16 cellular contexts compared by ENCODE assay signal in genomic region chr10:124624875-124625274, GRCh38.
DNase-seq lines count a peak whose midpoint lies in the region; ATAC-seq and TF ChIP-seq lines count a peak whose summit lies in the region.
"Had no signal": no experiment of that assay in that cellular context is flagged by ENCODE, and none has a peak within 500 bp of the region (broad histone marks: within the 10 kb centered on the region; RNA-seq: fewer than 3 reads in every experiment).

No MANE protein-coding gene starts in this region.

- no peak for TF ChIP-seq EP300 in gastroesophageal sphincter (IDR thresholded peaks at IDR 0.05)

- TF ChIP-seq POLR2A in gastroesophageal sphincter (IDR thresholded peaks at IDR 0.05), result no peak

- peaks cover 97 to 100% (median 100%) of the 10 kb centered on the region in 10 experiments for H3K4me1 ChIP-seq in BLaER1 treated with 17β-estradiol and CSF1 and Interleukin-3, amounts not matched to agents 10 nM and 100 nM
- H3K4me1 ChIP-seq in DND-41 (ENCODE audit: insufficient read depth, low read length) (peaks cover 72% of the 10 kb centered on the region), gastroesophageal sphincter (peaks cover 0 to 71% (median 22%) of the 10 kb centered on the region in 3 donors)

- H2AFZ ChIP-seq in DND-41 (ENCODE audit: low read depth, low read length), result no peak overlapping the region

- H3K27ac ChIP-seq in BLaER1 treated with 17β-estradiol and CSF1 and Interleukin-3, amounts not matched to agents 10 nM and 100 nM, result no peak overlapping the region
- H3K27ac ChIP-seq in DND-41 (ENCODE audit: low read length), result peak overlapping the region; percentile 95
- H3K27ac ChIP-seq in gastroesophageal sphincter, result no peak overlapping the region
- H3K27ac ChIP-seq: C4-2B had no signal

- ATAC-seq in DND-41 (ENCODE audit: insufficient read depth, low read depth), result no peak
- ATAC-seq in activated B cell treated with CpG ODN at 0.5 μM for 24 hours (ENCODE audit: low read depth), result peak; percentile 18
- no peak for ATAC-seq in naive thymus-derived CD8-positive, alpha-beta T cell
- ATAC-seq in HG03135 (IDR thresholded peaks at IDR 0.05; ENCODE audit: unreplicated experiment), result no peak
- no peak for ATAC-seq in gastroesophageal sphincter
- ATAC-seq: HCT116 had no signal

- H3K9me3 Mint-ChIP-seq in activated B cell treated with CpG ODN at 0.5 μM for 24 hours, result no peaks in the 10 kb centered on the region
- no peaks in the 10 kb centered on the region for H3K9me3 Mint-ChIP-seq in naive thymus-derived CD8-positive, alpha-beta T cell

- intact Hi-C loops in activated B cell treated with CpG ODN at 0.5 μM for 24 hours (cut with micrococcal nuclease), result loop anchor here (1.0 to 5.0 kb wide), 2 partner anchors 38 to 85 kb away; no protein-coding TSS in a partner anchor

- H3K36me3 Mint-ChIP-seq in activated B cell treated with CpG ODN at 0.5 μM for 24 hours (ENCODE audit: low read depth), result peaks cover 27% of the 10 kb centered on the region
- peaks cover 0 to 2% (median 1%) of the 10 kb centered on the region in 3 donors for H3K36me3 Mint-ChIP-seq in naive thymus-derived CD8-positive, alpha-beta T cell

- H3K4me1 Mint-ChIP-seq in activated B cell treated with CpG ODN at 0.5 μM for 24 hours, result peaks cover 99% of the 10 kb centered on the region
- peaks cover 20 to 74% (median 39%) of the 10 kb centered on the region in 4 donors for H3K4me1 Mint-ChIP-seq in naive thymus-derived CD8-positive, alpha-beta T cell

- TF ChIP-seq CTCF in DND-41 (IDR thresholded peaks at IDR 0.05; ENCODE audit: borderline replicate concordance, extremely low read depth, low read length, poor library complexity, severe bottlenecking), result no peak
- TF ChIP-seq CTCF in activated B cell treated with CpG ODN at 0.5 μM for 24 hours (IDR thresholded peaks at IDR 0.05), result no peak
- no peak for TF ChIP-seq CTCF in gastroesophageal sphincter (IDR thresholded peaks at IDR 0.05)

- H3K9me3 ChIP-seq in BLaER1 treated with 17β-estradiol and CSF1 and Interleukin-3, amounts not matched to agents 10 nM and 100 nM (replicated peaks in 1 of 11), result no peaks in the 10 kb centered on the region
- H3K9me3 ChIP-seq in DND-41 (ENCODE audit: insufficient read depth, low read length, severe bottlenecking) (no peaks in the 10 kb centered on the region), gastroesophageal sphincter (no peaks in the 10 kb centered on the region)
- H3K9me3 ChIP-seq: Peyer's patch had no signal

- H3K4me3 ChIP-seq in BLaER1 treated with 17β-estradiol and CSF1 and Interleukin-3, amounts not matched to agents 10 nM and 100 nM, result no peak overlapping the region
- H3K4me3 ChIP-seq in DND-41 (ENCODE audit: low read depth in 1 of 2, low read length in 2 of 2) (no peak overlapping the region), gastroesophageal sphincter (no peak overlapping the region)
- H3K4me3 ChIP-seq: Peyer's patch had no signal

- CTCF ChIA-PET in activated B cell treated with CpG ODN at 0.5 μM for 24 hours (lab: Charles Lee), result interaction anchor here (0.6 to 2.0 kb wide), 4 partner anchors 90 to 121 kb away, joined by 3 to 7 read pairs (median 6); no protein-coding TSS in a partner anchor

- H3K36me3 ChIP-seq in BLaER1 treated with 17β-estradiol and CSF1 and Interleukin-3, amounts not matched to agents 10 nM and 100 nM, result peaks cover 0 to 37% (median 0%) of the 10 kb centered on the region in 11 experiments; a peak in 9 of 22 replicates
- H3K36me3 ChIP-seq in DND-41 (ENCODE audit: insufficient read depth, low read length) (peaks cover 69% of the 10 kb centered on the region), gastroesophageal sphincter (peaks cover 0 to 23% of the 10 kb centered on the region in 2 donors)

- peak overlapping the region; percentile 95 for H3K27ac Mint-ChIP-seq in activated B cell treated with CpG ODN at 0.5 μM for 24 hours
- H3K27ac Mint-ChIP-seq in naive thymus-derived CD8-positive, alpha-beta T cell, result peak overlapping the region in 8 of 10 donors; percentile 30 to 86 (median 68)

- no peaks in the 10 kb centered on the region for H3K27me3 Mint-ChIP-seq in activated B cell treated with CpG ODN at 0.5 μM for 24 hours
- no peaks in the 10 kb centered on the region for H3K27me3 Mint-ChIP-seq in naive thymus-derived CD8-positive, alpha-beta T cell

- POLR2A ChIA-PET in activated B cell treated with CpG ODN at 0.5 μM for 24 hours (lab: Charles Lee), result interaction anchor here (0.6 to 15.9 kb wide), 8 partner anchors 10 to 117 kb away, joined by 3 to 207 read pairs (median 4); no protein-coding TSS in a partner anchor
- POLR2A ChIA-PET in naive thymus-derived CD8-positive, alpha-beta T cell (lab: Charles Lee), result no interaction called here

- H4K20me1 ChIP-seq in BLaER1 treated with 17β-estradiol and CSF1 and Interleukin-3, amounts not matched to agents 10 nM and 100 nM, result peaks cover 68 to 100% (median 100%) of the 10 kb centered on the region in 11 experiments; a peak in 21 of 22 replicates
- 0 out of 2 replicates have a peak, but pooled peaks cover 5% of the 10 kb centered on the region for H4K20me1 ChIP-seq in DND-41 (ENCODE audit: insufficient read depth, low read length)

- H3K9ac ChIP-seq in BLaER1 treated with 17β-estradiol and CSF1 and Interleukin-3, amounts not matched to agents 10 nM and 100 nM, result peak overlapping the region in 1 of 11 experiments; percentile 15; a peak in 1 of 22 replicates
- H3K9ac ChIP-seq in DND-41 (ENCODE audit: low read depth, low read length), result peak overlapping the region; percentile 58

- peaks cover 95% of the 10 kb centered on the region for H3K79me2 ChIP-seq in DND-41 (ENCODE audit: insufficient read depth, low read length)

- H3K27me3 ChIP-seq in BLaER1 treated with 17β-estradiol and CSF1 and Interleukin-3, amounts not matched to agents 10 nM and 100 nM, result peaks cover 39 to 70% (median 57%) of the 10 kb centered on the region in 11 experiments
- H3K27me3 ChIP-seq in DND-41 (ENCODE audit: insufficient read depth, low read length, poor library complexity), result no peaks in the 10 kb centered on the region
- no peaks in the 10 kb centered on the region for H3K27me3 ChIP-seq in gastroesophageal sphincter
- H3K27me3 ChIP-seq: Peyer's patch had no signal

- H3K4me2 ChIP-seq in BLaER1 treated with 17β-estradiol and CSF1 and Interleukin-3, amounts not matched to agents 10 nM and 100 nM, result peak overlapping the region; percentile 53 to 99 (median 96)
- no peak overlapping the region for H3K4me2 ChIP-seq in DND-41 (ENCODE audit: insufficient read depth, low read length)

- WGBS in gastroesophageal sphincter (ENCODE audit: low coverage in 1 of 2), 2 donors, result 70% methylated on average over 4 of the region's 17 CpGs; no CpG with 5 or more reads in 1 of the 2 donors

- DNase-seq in DND-41, result no peak
- DNase-seq in activated B cell treated with CpG ODN at 0.5 μM for 24 hours, result no peak
- no peak for DNase-seq in naive thymus-derived CD8-positive, alpha-beta T cell
- no peak for DNase-seq in NCI-H446 treated with DMSO at 0.1 percent for 48 hours (lab: John Stamatoyannopoulos, UW)
- no peak for DNase-seq in SIG-M5 (lab: John Stamatoyannopoulos, UW)
- DNase-seq: activated CD4-positive, alpha-beta T cell treated with anti-CD3 and anti-CD28 coated beads for 4 hours; activated T-cell treated with anti-CD3 and anti-CD28 coated beads, Interleukin-2, amount 50 U/mL, for 48 hours; foreskin fibroblast; GF-D8; NCI-H524; Peyer's patch had no signal

- H3K4me3 Mint-ChIP-seq in activated B cell treated with CpG ODN at 0.5 μM for 24 hours, result peak overlapping the region; percentile 58
- peak overlapping the region in 1 of 10 donors; percentile 19 for H3K4me3 Mint-ChIP-seq in naive thymus-derived CD8-positive, alpha-beta T cell
